Comparison of ENCODE assay signal across 29 cellular contexts in genomic region chr7:44988718-44989117, GRCh38. TPM values are rescaled to one million over a fixed set of nuclear protein-coding genes. Genes with fewer than 3 reads are reported as not detected.
DNase-seq lines count a peak whose midpoint lies in the region; ATAC-seq and TF ChIP-seq lines count a peak whose summit lies in the region.
"Had no signal": no experiment of that assay in that cellular context is flagged by ENCODE, and none has a peak within 500 bp of the region (broad histone marks: within the 10 kb centered on the region; RNA-seq: fewer than 3 reads in every experiment).

No MANE protein-coding gene starts in this region.

- no peak for TF ChIP-seq CTCF in fibroblast of mammary gland (conservative IDR thresholded peaks at IDR 0.05; ENCODE audit: control insufficient read depth, insufficient read depth, low read depth, low read length)

- no peak for ATAC-seq in activated T-cell treated with anti-CD3 and anti-CD28 coated beads, Interleukin-2, amount 50 U/mL, for 4 hours
- no peak for ATAC-seq in T-helper 17 cell
- no peak for ATAC-seq in stimulated activated naive B cell treated with anti-CD40 and anti-IgM and Interleukin-4, amounts not matched to agents 10 μg/mL and 1 μg/mL and 100 μg/mL, for 72 hours (replicated peaks)

- H3K4me1 Mint-ChIP-seq in activated T-cell treated with anti-CD3 and anti-CD28 coated beads, Interleukin-2, amount 50 U/mL, for 24 hours (ENCODE audit: low read depth), result peaks cover 35% of the 10 kb centered on the region
- H3K4me1 Mint-ChIP-seq in activated T-cell treated with anti-CD3 and anti-CD28 coated beads, Interleukin-2, amount 50 U/mL, for 4 hours (ENCODE audit: low read depth), result peaks cover 39% of the 10 kb centered on the region
- peaks cover 38% of the 10 kb centered on the region for H3K4me1 Mint-ChIP-seq in T-helper 17 cell
- peaks cover 30 to 51% of the 10 kb centered on the region in 2 donors for H3K4me1 Mint-ChIP-seq in stimulated activated naive B cell treated with anti-CD40 and anti-IgM and Interleukin-4, amounts not matched to agents 10 μg/mL and 1 μg/mL and 100 μg/mL, for 72 hours

- no peak overlapping the region for H3K4me3 Mint-ChIP-seq in activated T-cell treated with anti-CD3 and anti-CD28 coated beads, Interleukin-2, amount 50 U/mL, for 24 hours
- no peak overlapping the region for H3K4me3 Mint-ChIP-seq in activated T-cell treated with anti-CD3 and anti-CD28 coated beads, Interleukin-2, amount 50 U/mL, for 4 hours
- H3K4me3 Mint-ChIP-seq in T-helper 17 cell, result no peak overlapping the region
- no peak overlapping the region for H3K4me3 Mint-ChIP-seq in stimulated activated naive B cell treated with anti-CD40 and anti-IgM and Interleukin-4, amounts not matched to agents 10 μg/mL and 1 μg/mL and 100 μg/mL, for 72 hours
- H3K4me3 Mint-ChIP-seq: activated naive CD4-positive, alpha-beta T cell treated with anti-CD3 and anti-CD28 coated beads, Interleukin-2, amount 50 U/mL, for 24 hours; immature natural killer cell; memory B cell; T-helper 1 cell treated with Interleukin-12 subunit alpha and Interleukin-12 subunit beta and Interleukin-4 antibody, amounts not matched to agents 30 μg/mL and 1 μg/mL, for 36 hours had no signal

- peaks cover 35% of the 10 kb centered on the region for H3K36me3 Mint-ChIP-seq in activated T-cell treated with anti-CD3 and anti-CD28 coated beads, Interleukin-2, amount 50 U/mL, for 24 hours (ENCODE audit: low read depth)
- peaks cover 29% of the 10 kb centered on the region for H3K36me3 Mint-ChIP-seq in activated T-cell treated with anti-CD3 and anti-CD28 coated beads, Interleukin-2, amount 50 U/mL, for 4 hours (ENCODE audit: insufficient read depth)
- peaks cover 7% of the 10 kb centered on the region for H3K36me3 Mint-ChIP-seq in T-helper 17 cell (ENCODE audit: low read depth)
- H3K36me3 Mint-ChIP-seq in stimulated activated naive B cell treated with anti-CD40 and anti-IgM and Interleukin-4, amounts not matched to agents 10 μg/mL and 1 μg/mL and 100 μg/mL, for 72 hours, result peaks cover 32 to 34% of the 10 kb centered on the region in 2 donors

- H3K4me3 ChIP-seq in fibroblast of mammary gland (ENCODE audit: control insufficient read depth, low read depth, low read length), result no peak overlapping the region
- H3K4me3 ChIP-seq: cardiac muscle cell, colonic mucosa, esophagus muscularis mucosa, HAP-1, prostate gland, sigmoid colon had no signal

- H3K27ac Mint-ChIP-seq in activated T-cell treated with anti-CD3 and anti-CD28 coated beads, Interleukin-2, amount 50 U/mL, for 24 hours, result peak overlapping the region; percentile 12
- peak overlapping the region; percentile 41 for H3K27ac Mint-ChIP-seq in T-helper 17 cell
- peak overlapping the region; percentile 14 for H3K27ac Mint-ChIP-seq in stimulated activated naive B cell treated with anti-CD40 and anti-IgM and Interleukin-4, amounts not matched to agents 10 μg/mL and 1 μg/mL and 100 μg/mL, for 72 hours
- H3K27ac Mint-ChIP-seq: activated naive CD4-positive, alpha-beta T cell treated with anti-CD3 and anti-CD28 coated beads, Interleukin-2, amount 50 U/mL, for 24 hours had no signal

- no peaks in the 10 kb centered on the region for H3K9me3 Mint-ChIP-seq in activated T-cell treated with anti-CD3 and anti-CD28 coated beads, Interleukin-2, amount 50 U/mL, for 24 hours
- H3K9me3 Mint-ChIP-seq in activated T-cell treated with anti-CD3 and anti-CD28 coated beads, Interleukin-2, amount 50 U/mL, for 4 hours, result no peaks in the 10 kb centered on the region
- no peaks in the 10 kb centered on the region for H3K9me3 Mint-ChIP-seq in stimulated activated naive B cell treated with anti-CD40 and anti-IgM and Interleukin-4, amounts not matched to agents 10 μg/mL and 1 μg/mL and 100 μg/mL, for 72 hours
- H3K9me3 Mint-ChIP-seq: activated naive CD4-positive, alpha-beta T cell treated with anti-CD3 and anti-CD28 coated beads, Interleukin-2, amount 50 U/mL, for 24 hours; CD8-positive, alpha-beta memory T cell; immature natural killer cell; memory B cell; T-helper 1 cell treated with Interleukin-12 subunit alpha and Interleukin-12 subunit beta and Interleukin-4 antibody, amounts not matched to agents 30 μg/mL and 1 μg/mL, for 36 hours had no signal

- no peaks in the 10 kb centered on the region for H3K9me3 ChIP-seq in T-helper 17 cell (ENCODE audit: control insufficient read depth, low read length, poor library complexity, severe bottlenecking)
- H3K9me3 ChIP-seq: colonic mucosa, esophagus muscularis mucosa, HAP-1, neutrophil, prostate gland, sigmoid colon, SK-N-SH had no signal

- no peak for DNase-seq in activated T-cell treated with anti-CD3 and anti-CD28 coated beads, Interleukin-2, amount 50 U/mL, for 24 hours
- no peak for DNase-seq in activated T-cell treated with anti-CD3 and anti-CD28 coated beads, Interleukin-2, amount 50 U/mL, for 4 hours
- no peak for DNase-seq in T-helper 17 cell
- peak; percentile 25 for DNase-seq in fibroblast of mammary gland (ENCODE audit: low read depth)
- no peak for DNase-seq in stimulated activated naive B cell treated with anti-CD40 and anti-IgM and Interleukin-4, amounts not matched to agents 10 μg/mL and 1 μg/mL and 100 μg/mL, for 72 hours
- no peak for DNase-seq in germinal center (ENCODE audit: low spot score)
- no peak for DNase-seq in activated gamma-delta T cell (lab: John Stamatoyannopoulos, UW)
- no peak for DNase-seq in NCI-H2171 (lab: John Stamatoyannopoulos, UW)
- DNase-seq: activated CD4-positive, CD25-positive, alpha-beta regulatory T cell treated with anti-CD3 and anti-CD28 coated beads, Interleukin-2, amount 50 U/mL, for 72 hours; CD8-positive, alpha-beta memory T cell; colonic mucosa; DMS153; hippocampal formation; immature natural killer cell; NCI-H1436; NCI-H446 treated with DMSO at 0.1 percent for 48 hours; RPMI8226; sigmoid colon; SK-N-SH; stimulated activated CD4-positive, alpha-beta T cell treated with anti-CD3 and anti-CD28 coated beads, Interleukin-15, amount 100 ng/mL, for 24 hours; stimulated activated naive CD4-positive, alpha-beta T cell treated with Interleukin-2 at 50 U/mL for 16 hours had no signal

- no peaks in the 10 kb centered on the region for H3K27me3 Mint-ChIP-seq in activated T-cell treated with anti-CD3 and anti-CD28 coated beads, Interleukin-2, amount 50 U/mL, for 24 hours
- H3K27me3 Mint-ChIP-seq in activated T-cell treated with anti-CD3 and anti-CD28 coated beads, Interleukin-2, amount 50 U/mL, for 4 hours (ENCODE audit: low read depth), result no peaks in the 10 kb centered on the region
- no peaks in the 10 kb centered on the region for H3K27me3 Mint-ChIP-seq in T-helper 17 cell
- no peaks in the 10 kb centered on the region for H3K27me3 Mint-ChIP-seq in stimulated activated naive B cell treated with anti-CD40 and anti-IgM and Interleukin-4, amounts not matched to agents 10 μg/mL and 1 μg/mL and 100 μg/mL, for 72 hours
- H3K27me3 Mint-ChIP-seq: activated naive CD4-positive, alpha-beta T cell treated with anti-CD3 and anti-CD28 coated beads, Interleukin-2, amount 50 U/mL, for 24 hours; CD8-positive, alpha-beta memory T cell; memory B cell had no signal

RNA-seq across cellular contexts. Expression of gene MYO1G, which starts 9.9 kb away (rescaled TPM):
- 100 to 1,000 TPM; 120 to 205 (median 143) TPM for total RNA-seq in activated T-cell treated with anti-CD3 and anti-CD28 coated beads, Interleukin-2, amount 50 U/mL, for 4 hours
- total RNA-seq in T-helper 17 cell, result 100 to 1,000 TPM; 245 to 291 TPM

RNA-seq across cellular contexts. Expression of gene CCM2, which starts 11.3 kb away (rescaled TPM):
- 10 to 100 TPM; 35.9 to 38.2 (median 36.6) TPM for total RNA-seq in activated T-cell treated with anti-CD3 and anti-CD28 coated beads, Interleukin-2, amount 50 U/mL, for 4 hours
- 10 to 100 TPM; 77.4 to 83.0 TPM for total RNA-seq in T-helper 17 cell
